Comparison of ENCODE assay signal across 8 cellular contexts in genomic region chr1:209692745-209693504, GRCh38. TPM values are rescaled to one million over a fixed set of nuclear protein-coding genes. Genes with fewer than 3 reads are reported as not detected.
DNase-seq lines count a peak whose midpoint lies in the region; ATAC-seq and TF ChIP-seq lines count a peak whose summit lies in the region.

No MANE protein-coding gene starts in this region.

- H3K4me2 ChIP-seq in neural cell (ENCODE audit: low read length) = no peak overlapping the region

- H3K4me3 Mint-ChIP-seq in activated T-cell treated with anti-CD3 and anti-CD28 coated beads, Interleukin-2, amount 50 U/mL, for 4 hours = no peak overlapping the region

- POLR2A ChIA-PET in Panc1 (lab: Charles Lee) = no interaction called here

- CTCF ChIA-PET in Panc1 (lab: Charles Lee) = interaction anchor here (1.1 kb wide), 1 partner anchor 123 kb away, joined by 4 read pairs; no protein-coding TSS in a partner anchor

- H3F3A ChIP-seq in neural cell (ENCODE audit: insufficient read depth, low read length, poor library complexity, severe bottlenecking) = no peaks in the 10 kb centered on the region

- peaks cover 31% of the 10 kb centered on the region for H3K4me1 Mint-ChIP-seq in activated T-cell treated with anti-CD3 and anti-CD28 coated beads, Interleukin-2, amount 50 U/mL, for 4 hours (ENCODE audit: low read depth)

- no peaks in the 10 kb centered on the region for H3K36me3 Mint-ChIP-seq in activated T-cell treated with anti-CD3 and anti-CD28 coated beads, Interleukin-2, amount 50 U/mL, for 4 hours (ENCODE audit: insufficient read depth)

- H4K20me1 ChIP-seq in neural cell (ENCODE audit: insufficient read depth) = no peaks in the 10 kb centered on the region

- H3K27me3 Mint-ChIP-seq in activated T-cell treated with anti-CD3 and anti-CD28 coated beads, Interleukin-2, amount 50 U/mL, for 4 hours (ENCODE audit: low read depth) = no peaks in the 10 kb centered on the region

- no peak overlapping the region for H2AFZ ChIP-seq in neural cell (ENCODE audit: low read depth, low read length)

- TF ChIP-seq RAD21 in neural cell (conservative IDR thresholded peaks at IDR 0.05) = peak; percentile 91

- no peak overlapping the region for H3K27ac ChIP-seq in Panc1 (ENCODE audit: low read length)
- H3K27ac ChIP-seq in neural cell (ENCODE audit: low read length) = no peak overlapping the region

- peak; percentile 64 for ATAC-seq in GM19025 (IDR thresholded peaks at IDR 0.05; ENCODE audit: low read depth, unreplicated experiment)
- peak; percentile 74 for ATAC-seq in Panc1
- peak; percentile 48 to 59 for ATAC-seq in activated T-cell treated with anti-CD3 and anti-CD28 coated beads, Interleukin-2, amount 50 U/mL, for 4 hours
- peak; percentile 56 for ATAC-seq in stimulated activated naive CD8-positive, alpha-beta T cell treated with anti-CD3 and anti-CD28 coated beads, Interleukin-15, Interleukin-2, amounts not matched to agents 100 U/mL and 50 U/mL, for 24 hours

- no peaks in the 10 kb centered on the region for H3K9me2 ChIP-seq in neural cell (ENCODE audit: insufficient read depth, low read length)

- H3K4me1 ChIP-seq in Panc1 (ENCODE audit: control insufficient read depth, insufficient read depth, low read length) = no peaks in the 10 kb centered on the region

- H3K79me2 ChIP-seq in neural cell (replicated peaks; ENCODE audit: insufficient read depth, low read length) = no peaks in the 10 kb centered on the region

- no peaks in the 10 kb centered on the region for H3K36me3 ChIP-seq in Panc1 (ENCODE audit: control insufficient read depth, insufficient read depth, low read length)
- no peaks in the 10 kb centered on the region for H3K36me3 ChIP-seq in neural cell (ENCODE audit: insufficient read depth, low read length)

- no TSS peak for BruUV-seq in Panc1 (replicated peaks; lab: Mats Ljungman, UMichigan)

- H3K9me3 ChIP-seq in Panc1 (ENCODE audit: control insufficient read depth, insufficient read depth, low read depth, low read length) (no peaks in the 10 kb centered on the region), neural cell (ENCODE audit: low read length) (no peaks in the 10 kb centered on the region)

- intact Hi-C loops in Panc1 (cut with micrococcal nuclease; ENCODE audit: unreplicated experiment) = loop anchor here (1.0 to 2.0 kb wide), 3 partner anchors 91 to 124 kb away; no protein-coding TSS in a partner anchor

- no peaks in the 10 kb centered on the region for H3K27me3 ChIP-seq in Panc1 (ENCODE audit: control insufficient read depth, insufficient read depth, low read length)
- H3K27me3 ChIP-seq in neural cell (ENCODE audit: insufficient read depth, low read depth, low read length) = peaks cover 4% of the 10 kb centered on the region

- no peaks in the 10 kb centered on the region for H3K9me3 Mint-ChIP-seq in activated T-cell treated with anti-CD3 and anti-CD28 coated beads, Interleukin-2, amount 50 U/mL, for 4 hours

- no peak for TF ChIP-seq EP300 in neural cell (conservative IDR thresholded peaks at IDR 0.05; ENCODE audit: poor library complexity, severe bottlenecking)

- in situ Hi-C loops in Panc1 (cut with HindIII; ENCODE audit: low pct_unique_long_range_greater_than_20kb, low sequenced_read_pairs) = no loop called here

- TF ChIP-seq CTCF in Panc1 (IDR thresholded peaks at IDR 0.05) = peak; percentile 91
- TF ChIP-seq CTCF in fibroblast of mammary gland (conservative IDR thresholded peaks at IDR 0.05; ENCODE audit: control insufficient read depth, insufficient read depth, low read depth, low read length) = peak; percentile 89
- peak; percentile 90 for TF ChIP-seq CTCF in neural cell (IDR thresholded peaks at IDR 0.05; ENCODE audit: poor library complexity, severe bottlenecking)

- DNase-seq in AG20443 (ENCODE audit: low spot score) = peak; percentile 81
- DNase-seq in Jurkat, Clone E6-1 (ENCODE audit: low read depth, low spot score) = peak; percentile 49
- peak; percentile 52 for DNase-seq in Panc1 (ENCODE audit: low read depth, low spot score)
- peak; percentile 65 for DNase-seq in activated T-cell treated with anti-CD3 and anti-CD28 coated beads, Interleukin-2, amount 50 U/mL, for 4 hours
- peak; percentile 85 for DNase-seq in fibroblast of mammary gland (ENCODE audit: low read depth)
- peak; percentile 86 for DNase-seq in stimulated activated naive CD8-positive, alpha-beta T cell treated with anti-CD3 and anti-CD28 coated beads, Interleukin-15, Interleukin-2, amounts not matched to agents 100 U/mL and 50 U/mL, for 24 hours

- no peak overlapping the region for H3K9ac ChIP-seq in neural cell (ENCODE audit: low read length)

- no peak overlapping the region for H3K4me3 ChIP-seq in Jurkat, Clone E6-1 (ENCODE audit: low read length)
- H3K4me3 ChIP-seq in Panc1 (ENCODE audit: low read depth in 2 of 2, low read length in 2 of 2) = no peak overlapping the region
- H3K4me3 ChIP-seq in fibroblast of mammary gland (ENCODE audit: control insufficient read depth, low read depth, low read length) = no peak overlapping the region
- no peak overlapping the region for H3K4me3 ChIP-seq in neural cell (ENCODE audit: low read length)

TF ChIP-seq in neural cell, 6 proteins besides CTCF, POLR2A, EP300 and RAD21:
- TF ChIP-seq SMC3 (conservative IDR thresholded peaks at IDR 0.05; ENCODE audit: poor library complexity) (peak; percentile 94), EZH2 (IDR thresholded peaks at IDR 0.05; ENCODE audit: borderline replicate concordance, insufficient read depth, low read length, poor library complexity, severe bottlenecking) (no peak), TAF1 (IDR thresholded peaks at IDR 0.05; ENCODE audit: low read depth) (no peak), POLR2AphosphoS5 (IDR thresholded peaks at IDR 0.05) (no peak)

RNA-seq across cellular contexts. Expression of gene HSD11B1, which starts 11.7 kb away (rescaled TPM):
- polyA plus RNA-seq in Jurkat, Clone E6-1 (2012; ENCODE audit: insufficient read depth, insufficient read length) = not detected
- total RNA-seq in Panc1 (2021; ENCODE audit: unreplicated experiment) = not detected
- not detected for polyA plus RNA-seq in Panc1 (2012; ENCODE audit: insufficient read length)
- 1 to 10 TPM; 2.6 to 8.7 (median 2.7) TPM for total RNA-seq in activated T-cell treated with anti-CD3 and anti-CD28 coated beads, Interleukin-2, amount 50 U/mL, for 4 hours
- not detected in 2 replicates for polyA plus RNA-seq in neural cell
- polyA minus RNA-seq in neural cell = not detected in 2 replicates

RNA-seq across cellular contexts. Expression of gene G0S2, which starts 17.7 kb away (rescaled TPM):
- not detected for polyA plus RNA-seq in Jurkat, Clone E6-1 (2012; ENCODE audit: insufficient read depth, insufficient read length)
- 2.5 TPM for total RNA-seq in Panc1 (2021; ENCODE audit: unreplicated experiment)
- polyA plus RNA-seq in Panc1 (2012; ENCODE audit: insufficient read length) = 0.86 TPM
- total RNA-seq in activated T-cell treated with anti-CD3 and anti-CD28 coated beads, Interleukin-2, amount 50 U/mL, for 4 hours = 10 to 100 TPM; 16.3 to 55.6 (median 39.0) TPM
- polyA plus RNA-seq in neural cell = 0.33 TPM in 1 of 2 replicates, not detected in the other
- polyA minus RNA-seq in neural cell = 0.81 TPM in 1 of 2 replicates, not detected in the other

RNA-seq across cellular contexts. Expression of gene LAMB3, which starts 40.7 kb away (rescaled TPM):
- not detected for polyA plus RNA-seq in Jurkat, Clone E6-1 (2012; ENCODE audit: insufficient read depth, insufficient read length)
- 0.85 TPM for total RNA-seq in Panc1 (2021; ENCODE audit: unreplicated experiment)
- polyA plus RNA-seq in Panc1 (2012; ENCODE audit: insufficient read length) = 0.21 TPM
- 1 to 10 TPM in 1 of 3 donors, under 1 TPM in 2; 0.38 to 1.5 (median 0.55) TPM for total RNA-seq in activated T-cell treated with anti-CD3 and anti-CD28 coated beads, Interleukin-2, amount 50 U/mL, for 4 hours
- 4.6 and 5.8 TPM in 2 replicates for polyA plus RNA-seq in neural cell
- 2.5 and 4.1 TPM in 2 replicates for polyA minus RNA-seq in neural cell
